In genomic region chr1:224499204-224499603, GRCh38 we compare ENCODE assay signal across 9 cellular contexts.
DNase-seq lines count a peak whose midpoint lies in the region; ATAC-seq and TF ChIP-seq lines count a peak whose summit lies in the region.
"Had no signal": no experiment of that assay in that cellular context is flagged by ENCODE, and none has a peak within 500 bp of the region (broad histone marks: within the 10 kb centered on the region; RNA-seq: fewer than 3 reads in every experiment).

No MANE protein-coding gene starts in this region.

- H3K27me3 ChIP-seq in GM23248 (replicated peaks; ENCODE audit: insufficient read depth) (no peaks in the 10 kb centered on the region), breast epithelium (no peaks in the 10 kb centered on the region), osteoblast (ENCODE audit: insufficient read depth, low read length) (no peaks in the 10 kb centered on the region)

- in situ Hi-C loops in GM23248 (cut with MboI): no loop called here

- no peaks in the 10 kb centered on the region for H4K20me1 ChIP-seq in GM23248 (ENCODE audit: insufficient read depth)
- no peaks in the 10 kb centered on the region for H4K20me1 ChIP-seq in osteoblast (ENCODE audit: insufficient read depth, low read length)

- H3K9me3 ChIP-seq in GM23248 (ENCODE audit: low read depth) (no peaks in the 10 kb centered on the region), breast epithelium (no peaks in the 10 kb centered on the region), osteoblast (ENCODE audit: low read depth, low read length) (no peaks in the 10 kb centered on the region)
- H3K9me3 ChIP-seq: neutrophil had no signal

- H3K4me3 ChIP-seq in GM23248 (peak overlapping the region; percentile 62), breast epithelium (no peak overlapping the region), osteoblast (ENCODE audit: insufficient read depth, low read length) (peak overlapping the region; percentile 8)

- H3K27ac ChIP-seq in GM23248 (peak overlapping the region; percentile 96), breast epithelium (peak overlapping the region; percentile 87 to 93), osteoblast (ENCODE audit: low read depth, low read length) (peak overlapping the region; percentile 95)
- H3K27ac ChIP-seq: neutrophil had no signal

- H3K4me1 ChIP-seq in GM23248 (ENCODE audit: insufficient read depth): peaks cover 48% of the 10 kb centered on the region
- peaks cover 0 to 35% of the 10 kb centered on the region in 2 donors for H3K4me1 ChIP-seq in breast epithelium
- H3K4me1 ChIP-seq in osteoblast (ENCODE audit: insufficient read depth, low read length): peaks cover 64% of the 10 kb centered on the region

- intact Hi-C loops in breast epithelium (cut with DNase I; ENCODE audit: low total_unique reads): no loop called here

- no peaks in the 10 kb centered on the region for H3K36me3 ChIP-seq in GM23248 (ENCODE audit: low read depth)
- H3K36me3 ChIP-seq in breast epithelium: no peaks in the 10 kb centered on the region
- no peaks in the 10 kb centered on the region for H3K36me3 ChIP-seq in osteoblast (ENCODE audit: insufficient read depth, low read length)
- H3K36me3 ChIP-seq: neutrophil had no signal

- H3K79me2 ChIP-seq in GM23248 (ENCODE audit: insufficient read depth) (no peaks in the 10 kb centered on the region), osteoblast (ENCODE audit: insufficient read depth, low read length) (no peaks in the 10 kb centered on the region)

- H3K9me2 ChIP-seq in GM23248 (ENCODE audit: insufficient read depth): no peaks in the 10 kb centered on the region

- H2AFZ ChIP-seq in GM23248 (peak overlapping the region; percentile 87), osteoblast (ENCODE audit: low read length) (peak overlapping the region; percentile 63)

- H3F3A ChIP-seq in GM23248 (ENCODE audit: insufficient read depth): peaks cover 53% of the 10 kb centered on the region

- H3K4me2 ChIP-seq in GM23248 (ENCODE audit: unreplicated experiment): peak overlapping the region; percentile 82
- peak overlapping the region; percentile 77 for H3K4me2 ChIP-seq in osteoblast (ENCODE audit: insufficient read depth, low read length)

- DNase-seq in GM23248 (peak; percentile 44), NCI-H82 treated with DMSO at 0.1 percent for 48 hours (lab: John Stamatoyannopoulos, UW; ENCODE audit: unreplicated experiment) (peak; percentile 28), breast epithelium (ENCODE audit: low spot score in 2 of 2) (no peak), osteoblast (ENCODE audit: insufficient read length, low spot score, missing footprints) (no peak), C1 segment of cervical spinal cord (lab: John Stamatoyannopoulos, UW) (no peak)
- no peak for DNase-seq in activated CD4-positive, CD25-positive, alpha-beta regulatory T cell treated with anti-CD3 and anti-CD28 coated beads, Interleukin-2, amount 50 U/mL, for 72 hours
- DNase-seq: NCI-H748 treated with DMSO at 0.1 percent for 48 hours had no signal

- TF ChIP-seq CTCF in breast epithelium (IDR thresholded peaks at IDR 0.05) (no peak), osteoblast (IDR thresholded peaks at IDR 0.05; ENCODE audit: extremely low read depth, low read depth, low read length) (no peak)

- WGBS in GM23248 (ENCODE audit: low coverage in 1 of 2, low lambda C conversion rate in 2 of 2, missing lambda C conversion rate in 2 of 2), 2 experiments: 0 to 11% methylated on average over 2 of the region's 2 CpGs

- ATAC-seq in HG03045 (IDR thresholded peaks at IDR 0.05; ENCODE audit: unreplicated experiment): no peak

- TF ChIP-seq POLR2A in breast epithelium (IDR thresholded peaks at IDR 0.05): no peak

- H3K9ac ChIP-seq in GM23248: peak overlapping the region; percentile 72

Comparison
In these comparisons a context has a peak if more than half of its experiments do, and no peak if none do; other contexts are left out.
1. DNase-seq: peak in GM23248 (single experiment) and NCI-H82 treated with DMSO at 0.1 percent for 48 hours (single experiment); none in breast epithelium (0 of 2), osteoblast (single experiment), C1 segment of cervical spinal cord (0 of 14) and activated CD4-positive, CD25-positive, alpha-beta regulatory T cell treated with anti-CD3 and anti-CD28 coated beads, Interleukin-2, amount 50 U/mL, for 72 hours (single experiment).
2. H3K4me3 ChIP-seq: peak in GM23248 (single experiment) and osteoblast (single experiment); none in breast epithelium (0 of 3).
3. Peak in every context shown above with its lines, with median percentiles within 50 percentile points of each other: H3K27ac ChIP-seq.